Comparison of ENCODE assay signal across 16 cellular contexts in genomic region chr5:60674251-60674650, GRCh38.
"Had no signal": no experiment of that assay in that cellular context is flagged by ENCODE, and none has a peak within 500 bp of the region (broad histone marks: within the 10 kb centered on the region; RNA-seq: fewer than 3 reads in every experiment).

No MANE protein-coding gene starts in this region.

- H3K27me3 ChIP-seq: esophagus squamous epithelium, upper lobe of left lung had no signal

- ATAC-seq: SK-N-SH treated with all-trans-retinoic acid at 6 μM for 48 hours had no signal

- H3K27ac Mint-ChIP-seq: activated CD4-positive, alpha-beta memory T cell treated with anti-CD3 and anti-CD28 coated beads for 36 hours; activated naive CD8-positive, alpha-beta T cell treated with anti-CD3 and anti-CD28 coated beads for 36 hours had no signal

- H3K36me3 Mint-ChIP-seq: activated CD4-positive, alpha-beta memory T cell treated with anti-CD3 and anti-CD28 coated beads for 36 hours; activated naive CD8-positive, alpha-beta T cell treated with anti-CD3 and anti-CD28 coated beads for 36 hours had no signal

- DNase-seq: activated CD4-positive, alpha-beta memory T cell treated with anti-CD3 and anti-CD28 coated beads for 36 hours; activated CD4-positive, alpha-beta T cell treated with anti-CD3 and anti-CD28 coated beads for 48 hours; activated naive CD4-positive, alpha-beta T cell treated with Interleukin-2 at 50 U/mL for 16 hours; activated naive CD8-positive, alpha-beta T cell treated with anti-CD3 and anti-CD28 coated beads for 36 hours; activated T-cell treated with anti-CD3 and anti-CD28 coated beads, Interleukin-2, amount 50 U/mL, for 48 hours; endodermal cell; esophagus squamous epithelium; kidney glomerular epithelial cell; left ventricle myocardium inferior; occipital lobe; posterior cingulate gyrus; stimulated activated CD4-positive, alpha-beta T cell treated with anti-CD3 and anti-CD28 coated beads, Interleukin-12 subunit alpha, Interleukin-12 subunit beta, amount 100 ng/mL, for 4 hours; upper lobe of left lung had no signal

- H3K27me3 Mint-ChIP-seq: activated CD4-positive, alpha-beta memory T cell treated with anti-CD3 and anti-CD28 coated beads for 36 hours had no signal

- H3K9me3 Mint-ChIP-seq: activated CD4-positive, alpha-beta memory T cell treated with anti-CD3 and anti-CD28 coated beads for 36 hours; activated naive CD8-positive, alpha-beta T cell treated with anti-CD3 and anti-CD28 coated beads for 36 hours; endodermal cell; neural crest cell had no signal

- H3K4me3 Mint-ChIP-seq: activated CD4-positive, alpha-beta memory T cell treated with anti-CD3 and anti-CD28 coated beads for 36 hours; activated naive CD8-positive, alpha-beta T cell treated with anti-CD3 and anti-CD28 coated beads for 36 hours; endodermal cell; neural crest cell had no signal

- H3K36me3 ChIP-seq: esophagus squamous epithelium, left ventricle myocardium inferior, upper lobe of left lung had no signal

- H3K9me3 ChIP-seq: esophagus squamous epithelium, left ventricle myocardium inferior, upper lobe of left lung had no signal

- H3K4me3 ChIP-seq: coronary artery, esophagus squamous epithelium, left ventricle myocardium inferior, upper lobe of left lung had no signal

- H3K27ac ChIP-seq: coronary artery, esophagus squamous epithelium, left ventricle myocardium inferior, upper lobe of left lung had no signal

- H3K4me1 ChIP-seq: left ventricle myocardium inferior had no signal
